2 cellular contexts compared by ENCODE assay signal in the genomic region with DNA sequence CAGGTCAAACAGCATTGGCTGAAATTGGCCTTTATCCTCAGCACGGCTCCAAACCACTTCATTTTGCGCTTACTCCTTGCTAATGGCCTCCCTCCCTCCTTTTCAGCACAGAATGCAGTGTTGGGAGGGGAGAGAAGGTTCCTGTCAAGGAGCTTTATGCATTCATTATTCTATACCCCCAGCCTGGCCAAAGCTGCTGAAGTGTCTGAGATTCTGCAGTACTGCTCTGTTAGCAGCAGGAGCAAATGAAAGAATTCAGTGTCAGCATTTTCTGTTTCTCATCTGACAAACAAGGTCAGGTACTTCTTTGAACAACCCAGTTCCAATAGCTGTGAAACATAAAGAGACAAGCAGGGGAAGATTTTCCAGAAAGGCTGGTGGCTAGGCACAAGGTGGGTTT.
TF ChIP-seq lines count a peak whose summit lies in the region.

No MANE protein-coding gene starts in this region.

TF ChIP-seq in A549, 52 proteins besides CTCF, POLR2A, EP300 and RAD21:
- TF ChIP-seq, protein P1, sequence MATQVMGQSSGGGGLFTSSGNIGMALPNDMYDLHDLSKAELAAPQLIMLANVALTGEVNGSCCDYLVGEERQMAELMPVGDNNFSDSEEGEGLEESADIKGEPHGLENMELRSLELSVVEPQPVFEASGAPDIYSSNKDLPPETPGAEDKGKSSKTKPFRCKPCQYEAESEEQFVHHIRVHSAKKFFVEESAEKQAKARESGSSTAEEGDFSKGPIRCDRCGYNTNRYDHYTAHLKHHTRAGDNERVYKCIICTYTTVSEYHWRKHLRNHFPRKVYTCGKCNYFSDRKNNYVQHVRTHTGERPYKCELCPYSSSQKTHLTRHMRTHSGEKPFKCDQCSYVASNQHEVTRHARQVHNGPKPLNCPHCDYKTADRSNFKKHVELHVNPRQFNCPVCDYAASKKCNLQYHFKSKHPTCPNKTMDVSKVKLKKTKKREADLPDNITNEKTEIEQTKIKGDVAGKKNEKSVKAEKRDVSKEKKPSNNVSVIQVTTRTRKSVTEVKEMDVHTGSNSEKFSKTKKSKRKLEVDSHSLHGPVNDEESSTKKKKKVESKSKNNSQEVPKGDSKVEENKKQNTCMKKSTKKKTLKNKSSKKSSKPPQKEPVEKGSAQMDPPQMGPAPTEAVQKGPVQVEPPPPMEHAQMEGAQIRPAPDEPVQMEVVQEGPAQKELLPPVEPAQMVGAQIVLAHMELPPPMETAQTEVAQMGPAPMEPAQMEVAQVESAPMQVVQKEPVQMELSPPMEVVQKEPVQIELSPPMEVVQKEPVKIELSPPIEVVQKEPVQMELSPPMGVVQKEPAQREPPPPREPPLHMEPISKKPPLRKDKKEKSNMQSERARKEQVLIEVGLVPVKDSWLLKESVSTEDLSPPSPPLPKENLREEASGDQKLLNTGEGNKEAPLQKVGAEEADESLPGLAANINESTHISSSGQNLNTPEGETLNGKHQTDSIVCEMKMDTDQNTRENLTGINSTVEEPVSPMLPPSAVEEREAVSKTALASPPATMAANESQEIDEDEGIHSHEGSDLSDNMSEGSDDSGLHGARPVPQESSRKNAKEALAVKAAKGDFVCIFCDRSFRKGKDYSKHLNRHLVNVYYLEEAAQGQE (IDR thresholded peaks at IDR 0.05) = no peak
- TF ChIP-seq ZFP36 (IDR thresholded peaks at IDR 0.05; ENCODE audit: borderline replicate concordance, partially characterized antibody) (no peak), MAFK (IDR thresholded peaks at IDR 0.05; ENCODE audit: partially characterized antibody) (peak; percentile 93), RCOR1 (IDR thresholded peaks at IDR 0.05; ENCODE audit: low read depth, low read length) (no peak)
- TF ChIP-seq, protein P2, sequence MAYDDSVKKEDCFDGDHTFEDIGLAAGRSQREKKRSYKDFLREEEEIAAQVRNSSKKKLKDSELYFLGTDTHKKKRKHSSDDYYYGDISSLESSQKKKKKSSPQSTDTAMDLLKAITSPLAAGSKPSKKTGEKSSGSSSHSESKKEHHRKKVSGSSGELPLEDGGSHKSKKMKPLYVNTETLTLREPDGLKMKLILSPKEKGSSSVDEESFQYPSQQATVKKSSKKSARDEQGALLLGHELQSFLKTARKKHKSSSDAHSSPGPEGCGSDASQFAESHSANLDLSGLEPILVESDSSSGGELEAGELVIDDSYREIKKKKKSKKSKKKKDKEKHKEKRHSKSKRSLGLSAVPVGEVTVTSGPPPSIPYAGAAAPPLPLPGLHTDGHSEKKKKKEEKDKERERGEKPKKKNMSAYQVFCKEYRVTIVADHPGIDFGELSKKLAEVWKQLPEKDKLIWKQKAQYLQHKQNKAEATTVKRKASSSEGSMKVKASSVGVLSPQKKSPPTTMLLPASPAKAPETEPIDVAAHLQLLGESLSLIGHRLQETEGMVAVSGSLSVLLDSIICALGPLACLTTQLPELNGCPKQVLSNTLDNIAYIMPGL (CRISPR knock-in tag; IDR thresholded peaks at IDR 0.05; ENCODE audit: borderline replicate concordance) = no peak
TF ChIP-seq in A549: peak in this region for 1.

TF ChIP-seq in HepG2, 621 proteins besides CTCF, POLR2A, EP300 and RAD21 (continued from another document):
- TF ChIP-seq, protein P3, sequence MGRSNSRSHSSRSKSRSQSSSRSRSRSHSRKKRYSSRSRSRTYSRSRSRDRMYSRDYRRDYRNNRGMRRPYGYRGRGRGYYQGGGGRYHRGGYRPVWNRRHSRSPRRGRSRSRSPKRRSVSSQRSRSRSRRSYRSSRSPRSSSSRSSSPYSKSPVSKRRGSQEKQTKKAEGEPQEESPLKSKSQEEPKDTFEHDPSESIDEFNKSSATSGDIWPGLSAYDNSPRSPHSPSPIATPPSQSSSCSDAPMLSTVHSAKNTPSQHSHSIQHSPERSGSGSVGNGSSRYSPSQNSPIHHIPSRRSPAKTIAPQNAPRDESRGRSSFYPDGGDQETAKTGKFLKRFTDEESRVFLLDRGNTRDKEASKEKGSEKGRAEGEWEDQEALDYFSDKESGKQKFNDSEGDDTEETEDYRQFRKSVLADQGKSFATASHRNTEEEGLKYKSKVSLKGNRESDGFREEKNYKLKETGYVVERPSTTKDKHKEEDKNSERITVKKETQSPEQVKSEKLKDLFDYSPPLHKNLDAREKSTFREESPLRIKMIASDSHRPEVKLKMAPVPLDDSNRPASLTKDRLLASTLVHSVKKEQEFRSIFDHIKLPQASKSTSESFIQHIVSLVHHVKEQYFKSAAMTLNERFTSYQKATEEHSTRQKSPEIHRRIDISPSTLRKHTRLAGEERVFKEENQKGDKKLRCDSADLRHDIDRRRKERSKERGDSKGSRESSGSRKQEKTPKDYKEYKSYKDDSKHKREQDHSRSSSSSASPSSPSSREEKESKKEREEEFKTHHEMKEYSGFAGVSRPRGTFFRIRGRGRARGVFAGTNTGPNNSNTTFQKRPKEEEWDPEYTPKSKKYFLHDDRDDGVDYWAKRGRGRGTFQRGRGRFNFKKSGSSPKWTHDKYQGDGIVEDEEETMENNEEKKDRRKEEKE (IDR thresholded peaks at IDR 0.05) = no peak
- TF ChIP-seq SNRNP70 (IDR thresholded peaks at IDR 0.05; ENCODE audit: low read depth, low read length) (no peak), MAFF (IDR thresholded peaks at IDR 0.05; ENCODE audit: low read depth, low read length) (peak; percentile 89), RBM39 (IDR thresholded peaks at IDR 0.05; ENCODE audit: low read depth, low read length, poor library complexity, severe bottlenecking) (no peak), MTA1 (CRISPR knock-in tag; IDR thresholded peaks at IDR 0.05; ENCODE audit: borderline replicate concordance) (no peak), MAFK (conservative IDR thresholded peaks at IDR 0.05 in 1 of 2, IDR thresholded peaks at IDR 0.05 in 1 of 2; ENCODE audit: low read length in 2 of 2) (peak; percentile 89 to 95)
- TF ChIP-seq, protein P4, sequence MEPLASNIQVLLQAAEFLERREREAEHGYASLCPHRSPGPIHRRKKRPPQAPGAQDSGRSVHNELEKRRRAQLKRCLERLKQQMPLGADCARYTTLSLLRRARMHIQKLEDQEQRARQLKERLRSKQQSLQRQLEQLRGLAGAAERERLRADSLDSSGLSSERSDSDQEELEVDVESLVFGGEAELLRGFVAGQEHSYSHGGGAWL (CRISPR knock-in tag; IDR thresholded peaks at IDR 0.05) = no peak
- TF ChIP-seq, protein P5, sequence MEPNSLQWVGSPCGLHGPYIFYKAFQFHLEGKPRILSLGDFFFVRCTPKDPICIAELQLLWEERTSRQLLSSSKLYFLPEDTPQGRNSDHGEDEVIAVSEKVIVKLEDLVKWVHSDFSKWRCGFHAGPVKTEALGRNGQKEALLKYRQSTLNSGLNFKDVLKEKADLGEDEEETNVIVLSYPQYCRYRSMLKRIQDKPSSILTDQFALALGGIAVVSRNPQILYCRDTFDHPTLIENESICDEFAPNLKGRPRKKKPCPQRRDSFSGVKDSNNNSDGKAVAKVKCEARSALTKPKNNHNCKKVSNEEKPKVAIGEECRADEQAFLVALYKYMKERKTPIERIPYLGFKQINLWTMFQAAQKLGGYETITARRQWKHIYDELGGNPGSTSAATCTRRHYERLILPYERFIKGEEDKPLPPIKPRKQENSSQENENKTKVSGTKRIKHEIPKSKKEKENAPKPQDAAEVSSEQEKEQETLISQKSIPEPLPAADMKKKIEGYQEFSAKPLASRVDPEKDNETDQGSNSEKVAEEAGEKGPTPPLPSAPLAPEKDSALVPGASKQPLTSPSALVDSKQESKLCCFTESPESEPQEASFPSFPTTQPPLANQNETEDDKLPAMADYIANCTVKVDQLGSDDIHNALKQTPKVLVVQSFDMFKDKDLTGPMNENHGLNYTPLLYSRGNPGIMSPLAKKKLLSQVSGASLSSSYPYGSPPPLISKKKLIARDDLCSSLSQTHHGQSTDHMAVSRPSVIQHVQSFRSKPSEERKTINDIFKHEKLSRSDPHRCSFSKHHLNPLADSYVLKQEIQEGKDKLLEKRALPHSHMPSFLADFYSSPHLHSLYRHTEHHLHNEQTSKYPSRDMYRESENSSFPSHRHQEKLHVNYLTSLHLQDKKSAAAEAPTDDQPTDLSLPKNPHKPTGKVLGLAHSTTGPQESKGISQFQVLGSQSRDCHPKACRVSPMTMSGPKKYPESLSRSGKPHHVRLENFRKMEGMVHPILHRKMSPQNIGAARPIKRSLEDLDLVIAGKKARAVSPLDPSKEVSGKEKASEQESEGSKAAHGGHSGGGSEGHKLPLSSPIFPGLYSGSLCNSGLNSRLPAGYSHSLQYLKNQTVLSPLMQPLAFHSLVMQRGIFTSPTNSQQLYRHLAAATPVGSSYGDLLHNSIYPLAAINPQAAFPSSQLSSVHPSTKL (CRISPR knock-in tag; IDR thresholded peaks at IDR 0.05) = no peak
